1 cellular context compared by ENCODE assay signal in the genomic region with DNA sequence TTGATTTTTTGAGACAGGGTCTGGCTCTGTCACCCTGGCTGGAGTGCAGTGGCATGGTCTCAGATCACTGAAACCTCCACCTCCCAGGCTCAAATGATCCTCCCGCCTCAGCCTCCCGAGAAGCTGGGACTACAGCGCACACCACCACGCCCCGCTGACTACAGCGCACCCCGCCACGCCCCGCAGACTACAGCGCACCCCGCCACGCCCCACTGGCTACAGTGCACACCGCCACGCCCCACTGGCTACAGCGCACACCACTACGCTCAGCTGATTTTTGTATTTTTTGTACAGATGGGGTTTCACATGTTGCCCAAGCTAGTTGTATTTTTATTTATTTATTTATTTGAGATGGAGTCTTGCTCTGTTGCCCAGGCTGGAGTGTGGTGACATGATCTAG.
TF ChIP-seq lines count a peak whose summit lies in the region.

No MANE protein-coding gene starts in this region.

TF ChIP-seq in K562, 482 proteins besides CTCF, POLR2A, EP300 and RAD21:
- no peak for TF ChIP-seq KAT7 (CRISPR knock-in tag; IDR thresholded peaks at IDR 0.05; ENCODE audit: borderline replicate concordance)
- TF ChIP-seq, protein P1, sequence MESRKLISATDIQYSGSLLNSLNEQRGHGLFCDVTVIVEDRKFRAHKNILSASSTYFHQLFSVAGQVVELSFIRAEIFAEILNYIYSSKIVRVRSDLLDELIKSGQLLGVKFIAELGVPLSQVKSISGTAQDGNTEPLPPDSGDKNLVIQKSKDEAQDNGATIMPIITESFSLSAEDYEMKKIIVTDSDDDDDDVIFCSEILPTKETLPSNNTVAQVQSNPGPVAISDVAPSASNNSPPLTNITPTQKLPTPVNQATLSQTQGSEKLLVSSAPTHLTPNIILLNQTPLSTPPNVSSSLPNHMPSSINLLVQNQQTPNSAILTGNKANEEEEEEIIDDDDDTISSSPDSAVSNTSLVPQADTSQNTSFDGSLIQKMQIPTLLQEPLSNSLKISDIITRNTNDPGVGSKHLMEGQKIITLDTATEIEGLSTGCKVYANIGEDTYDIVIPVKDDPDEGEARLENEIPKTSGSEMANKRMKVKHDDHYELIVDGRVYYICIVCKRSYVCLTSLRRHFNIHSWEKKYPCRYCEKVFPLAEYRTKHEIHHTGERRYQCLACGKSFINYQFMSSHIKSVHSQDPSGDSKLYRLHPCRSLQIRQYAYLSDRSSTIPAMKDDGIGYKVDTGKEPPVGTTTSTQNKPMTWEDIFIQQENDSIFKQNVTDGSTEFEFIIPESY (CRISPR knock-in tag; IDR thresholded peaks at IDR 0.05): peak; percentile 61
